2 cellular contexts compared by ENCODE assay signal in genomic region chr9:113633782-113634596, GRCh38.
TF ChIP-seq lines count a peak whose summit lies in the region.

No MANE protein-coding gene starts in this region.

TF ChIP-seq in WTC11, 78 proteins besides CTCF, POLR2A, EP300 and RAD21 (continued from another document):
- TF ChIP-seq, protein P1, sequence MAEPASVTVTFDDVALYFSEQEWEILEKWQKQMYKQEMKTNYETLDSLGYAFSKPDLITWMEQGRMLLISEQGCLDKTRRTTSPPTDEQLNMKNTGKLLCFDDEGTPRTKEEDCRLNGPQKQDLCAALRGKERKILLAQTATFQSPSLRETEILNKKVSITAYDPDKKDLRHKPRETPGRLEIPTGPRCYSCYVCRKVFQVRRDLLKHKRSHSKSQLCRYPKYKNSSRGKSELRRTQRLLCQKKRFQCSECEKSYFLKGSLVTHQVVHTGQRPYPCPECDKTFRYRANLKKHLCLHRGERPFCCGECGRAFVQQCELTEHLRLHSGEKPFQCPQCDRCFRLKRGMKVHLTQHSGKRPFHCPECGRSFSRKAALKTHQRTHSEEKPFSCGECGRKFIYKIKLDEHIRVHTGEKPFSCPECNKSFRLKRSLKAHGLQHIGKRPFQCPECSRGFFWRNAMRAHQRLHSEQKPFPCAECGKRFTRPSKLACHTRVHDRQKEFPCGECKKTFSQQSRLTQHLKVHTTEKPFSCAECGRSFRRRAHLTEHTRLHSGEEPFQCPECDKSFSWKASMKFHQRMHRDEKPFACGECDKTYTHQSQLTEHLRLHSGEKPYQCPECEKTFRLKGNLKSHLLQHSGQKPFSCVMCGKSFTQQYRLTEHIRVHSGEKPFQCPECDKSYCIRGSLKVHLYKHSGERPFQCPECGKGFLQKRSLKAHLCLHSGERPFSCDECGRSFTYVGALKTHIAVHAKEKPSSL (CRISPR knock-in tag; conservative IDR thresholded peaks at IDR 0.05): no peak
- TF ChIP-seq USF2 (CRISPR knock-in tag; IDR thresholded peaks at IDR 0.05) (no peak), JAZF1 (CRISPR knock-in tag; IDR thresholded peaks at IDR 0.05) (no peak), USF1 (CRISPR knock-in tag; IDR thresholded peaks at IDR 0.05) (no peak), MAX (CRISPR knock-in tag; IDR thresholded peaks at IDR 0.05) (no peak), TEAD4 (CRISPR knock-in tag; IDR thresholded peaks at IDR 0.05) (no peak), EMX1 (CRISPR knock-in tag; IDR thresholded peaks at IDR 0.05) (no peak), ZNF263 (CRISPR knock-in tag; IDR thresholded peaks at IDR 0.05; ENCODE audit: low read depth) (no peak), CREM (CRISPR knock-in tag; IDR thresholded peaks at IDR 0.05) (no peak), HMGA2 (CRISPR knock-in tag; IDR thresholded peaks at IDR 0.05) (no peak), FOXP1 (CRISPR knock-in tag; IDR thresholded peaks at IDR 0.05; ENCODE audit: borderline replicate concordance) (no peak), ZNF671 (CRISPR knock-in tag; IDR thresholded peaks at IDR 0.05) (no peak), ARID4B (CRISPR knock-in tag; IDR thresholded peaks at IDR 0.05; ENCODE audit: borderline replicate concordance) (no peak)

TF ChIP-seq in HepG2, 621 proteins besides CTCF, POLR2A, EP300 and RAD21 (continues in another document):
- TF ChIP-seq ZNF407 (CRISPR knock-in tag; IDR thresholded peaks at IDR 0.05; ENCODE audit: not compliant biosample characterization) (no peak), MED13 (CRISPR knock-in tag; IDR thresholded peaks at IDR 0.05) (no peak), HDAC2 (CRISPR knock-in tag; IDR thresholded peaks at IDR 0.05) (no peak), ZNF143 (CRISPR knock-in tag; IDR thresholded peaks at IDR 0.05) (0 out of 2 replicates have a peak, but pooled peaks have one; percentile 18), SAFB2 (CRISPR knock-in tag; IDR thresholded peaks at IDR 0.05; ENCODE audit: borderline replicate concordance, low read depth) (no peak), RFXAP (CRISPR knock-in tag; IDR thresholded peaks at IDR 0.05; ENCODE audit: borderline replicate concordance) (peak; percentile 61; the same call in 1 of the 2 replicates), MYC (CRISPR knock-in tag; IDR thresholded peaks at IDR 0.05; ENCODE audit: borderline replicate concordance) (peak; percentile 76), PLRG1 (conservative IDR thresholded peaks at IDR 0.05) (no peak), MXI1 (IDR thresholded peaks at IDR 0.05; ENCODE audit: borderline replicate concordance, low read depth, low read length) (no peak), TEAD3 (CRISPR knock-in tag; optimal IDR thresholded peaks at IDR 0.05; ENCODE audit: borderline replicate concordance) (peak; percentile 64), HNRNPLL (IDR thresholded peaks at IDR 0.05; ENCODE audit: low read depth, low read length, poor library complexity, severe bottlenecking) (no peak), ZNF253 (CRISPR knock-in tag; IDR thresholded peaks at IDR 0.05; ENCODE audit: borderline replicate concordance) (no peak), JUND (CRISPR knock-in tag; IDR thresholded peaks at IDR 0.05) (no peak), SATB2 (CRISPR knock-in tag; IDR thresholded peaks at IDR 0.05) (0 out of 2 replicates have a peak, but pooled peaks have one; percentile 45), NRL (CRISPR knock-in tag; IDR thresholded peaks at IDR 0.05; ENCODE audit: borderline replicate concordance) (no peak), DNMT1 (CRISPR knock-in tag; IDR thresholded peaks at IDR 0.05) (no peak), HOXA3 (CRISPR knock-in tag; IDR thresholded peaks at IDR 0.05) (peak; percentile 10; the same call in 1 of the 2 replicates), ZSCAN5A (CRISPR knock-in tag; IDR thresholded peaks at IDR 0.05; ENCODE audit: borderline replicate concordance) (no peak), YEATS2 (CRISPR knock-in tag; IDR thresholded peaks at IDR 0.05; ENCODE audit: borderline replicate concordance) (no peak), BCL3 (CRISPR knock-in tag; IDR thresholded peaks at IDR 0.05) (no peak), ZNF329 (CRISPR knock-in tag; IDR thresholded peaks at IDR 0.05; ENCODE audit: low read depth) (no peak), ZFP62 (CRISPR knock-in tag; IDR thresholded peaks at IDR 0.05) (no peak), ZNF7 (CRISPR knock-in tag; IDR thresholded peaks at IDR 0.05) (peak; percentile 84), ZNF543 (CRISPR knock-in tag; IDR thresholded peaks at IDR 0.05) (no peak), ZSCAN31 (CRISPR knock-in tag; IDR thresholded peaks at IDR 0.05; ENCODE audit: low read depth) (no peak), ZMYM3 (CRISPR knock-in tag; IDR thresholded peaks at IDR 0.05) (peak; percentile 44; the same call in 1 of the 2 replicates), POLR2AphosphoS2 (IDR thresholded peaks at IDR 0.05; ENCODE audit: low read depth, low read length) (no peak), RNF2 (conservative IDR thresholded peaks at IDR 0.05; ENCODE audit: low read depth) (no peak), GMEB1 (CRISPR knock-in tag; IDR thresholded peaks at IDR 0.05; ENCODE audit: borderline replicate concordance) (no peak), TBX2 (CRISPR knock-in tag; IDR thresholded peaks at IDR 0.05; ENCODE audit: borderline replicate concordance) (peak; percentile 52; the same call in 1 of the 2 replicates), ZNF775 (CRISPR knock-in tag; IDR thresholded peaks at IDR 0.05; ENCODE audit: borderline replicate concordance) (no peak), ZSCAN9 (CRISPR knock-in tag; IDR thresholded peaks at IDR 0.05; ENCODE audit: borderline replicate concordance) (no peak), FOXK2 (IDR thresholded peaks at IDR 0.05) (peak; percentile 58; the same call in 1 of the 2 replicates), BRCA1 (CRISPR knock-in tag; IDR thresholded peaks at IDR 0.05) (0 out of 2 replicates have a peak, but pooled peaks have one; percentile 36)
- TF ChIP-seq, protein P2, sequence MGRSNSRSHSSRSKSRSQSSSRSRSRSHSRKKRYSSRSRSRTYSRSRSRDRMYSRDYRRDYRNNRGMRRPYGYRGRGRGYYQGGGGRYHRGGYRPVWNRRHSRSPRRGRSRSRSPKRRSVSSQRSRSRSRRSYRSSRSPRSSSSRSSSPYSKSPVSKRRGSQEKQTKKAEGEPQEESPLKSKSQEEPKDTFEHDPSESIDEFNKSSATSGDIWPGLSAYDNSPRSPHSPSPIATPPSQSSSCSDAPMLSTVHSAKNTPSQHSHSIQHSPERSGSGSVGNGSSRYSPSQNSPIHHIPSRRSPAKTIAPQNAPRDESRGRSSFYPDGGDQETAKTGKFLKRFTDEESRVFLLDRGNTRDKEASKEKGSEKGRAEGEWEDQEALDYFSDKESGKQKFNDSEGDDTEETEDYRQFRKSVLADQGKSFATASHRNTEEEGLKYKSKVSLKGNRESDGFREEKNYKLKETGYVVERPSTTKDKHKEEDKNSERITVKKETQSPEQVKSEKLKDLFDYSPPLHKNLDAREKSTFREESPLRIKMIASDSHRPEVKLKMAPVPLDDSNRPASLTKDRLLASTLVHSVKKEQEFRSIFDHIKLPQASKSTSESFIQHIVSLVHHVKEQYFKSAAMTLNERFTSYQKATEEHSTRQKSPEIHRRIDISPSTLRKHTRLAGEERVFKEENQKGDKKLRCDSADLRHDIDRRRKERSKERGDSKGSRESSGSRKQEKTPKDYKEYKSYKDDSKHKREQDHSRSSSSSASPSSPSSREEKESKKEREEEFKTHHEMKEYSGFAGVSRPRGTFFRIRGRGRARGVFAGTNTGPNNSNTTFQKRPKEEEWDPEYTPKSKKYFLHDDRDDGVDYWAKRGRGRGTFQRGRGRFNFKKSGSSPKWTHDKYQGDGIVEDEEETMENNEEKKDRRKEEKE (IDR thresholded peaks at IDR 0.05): no peak
- TF ChIP-seq, protein P3, sequence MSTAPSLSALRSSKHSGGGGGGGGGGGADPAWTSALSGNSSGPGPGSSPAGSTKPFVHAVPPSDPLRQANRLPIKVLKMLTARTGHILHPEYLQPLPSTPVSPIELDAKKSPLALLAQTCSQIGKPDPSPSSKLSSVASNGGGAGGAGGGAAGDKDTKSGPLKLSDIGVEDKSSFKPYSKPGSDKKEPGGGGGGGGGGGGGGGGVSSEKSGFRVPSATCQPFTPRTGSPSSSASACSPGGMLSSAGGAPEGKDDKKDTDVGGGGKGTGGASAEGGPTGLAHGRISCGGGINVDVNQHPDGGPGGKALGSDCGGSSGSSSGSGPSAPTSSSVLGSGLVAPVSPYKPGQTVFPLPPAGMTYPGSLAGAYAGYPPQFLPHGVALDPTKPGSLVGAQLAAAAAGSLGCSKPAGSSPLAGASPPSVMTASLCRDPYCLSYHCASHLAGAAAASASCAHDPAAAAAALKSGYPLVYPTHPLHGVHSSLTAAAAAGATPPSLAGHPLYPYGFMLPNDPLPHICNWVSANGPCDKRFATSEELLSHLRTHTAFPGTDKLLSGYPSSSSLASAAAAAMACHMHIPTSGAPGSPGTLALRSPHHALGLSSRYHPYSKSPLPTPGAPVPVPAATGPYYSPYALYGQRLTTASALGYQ (CRISPR knock-in tag; IDR thresholded peaks at IDR 0.05): no peak
- TF ChIP-seq, protein P4, sequence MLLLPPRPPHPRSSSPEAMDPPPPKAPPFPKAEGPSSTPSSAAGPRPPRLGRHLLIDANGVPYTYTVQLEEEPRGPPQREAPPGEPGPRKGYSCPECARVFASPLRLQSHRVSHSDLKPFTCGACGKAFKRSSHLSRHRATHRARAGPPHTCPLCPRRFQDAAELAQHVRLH (CRISPR knock-in tag; IDR thresholded peaks at IDR 0.05; ENCODE audit: borderline replicate concordance, low read depth): peak; percentile 80; the same call in 1 of the 2 replicates
